In the genomic region with DNA sequence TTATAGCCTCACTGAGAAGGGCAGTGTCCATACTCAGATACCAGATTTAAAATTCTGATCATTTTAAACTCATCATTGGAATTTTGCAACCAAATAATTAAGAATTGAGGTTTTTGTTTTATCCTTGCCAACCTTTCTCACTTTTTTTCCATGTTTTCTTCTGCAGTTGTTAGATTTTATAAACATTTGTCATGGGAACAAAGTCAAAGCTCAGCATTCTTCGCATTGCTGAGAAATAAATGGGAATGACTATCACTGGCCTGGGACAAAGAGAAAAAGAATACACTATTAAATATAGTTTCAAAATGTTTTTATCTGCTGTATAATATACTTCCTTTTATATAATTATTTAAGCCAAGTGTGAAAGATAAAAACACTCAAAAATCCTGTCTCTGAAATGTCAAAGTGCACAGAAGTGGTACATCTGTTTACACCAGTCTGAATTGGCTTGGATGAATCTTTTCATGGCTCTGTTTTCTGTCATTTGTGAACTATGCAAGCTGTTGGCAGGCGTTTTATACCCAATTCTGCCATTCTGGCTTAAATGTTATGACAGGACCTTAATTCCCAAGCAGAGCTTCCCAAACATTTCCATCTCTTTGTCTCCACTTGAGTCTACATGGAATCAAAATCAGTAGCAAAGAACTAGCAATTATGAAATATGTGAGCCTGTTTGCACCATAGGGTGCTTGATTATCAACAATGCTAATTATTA, we compare ENCODE assay signal across 34 cellular contexts.
DNase-seq lines count a peak whose midpoint lies in the region; ATAC-seq and TF ChIP-seq lines count a peak whose summit lies in the region.
"Had no signal": no experiment of that assay in that cellular context is flagged by ENCODE, and none has a peak within 500 bp of the region (broad histone marks: within the 10 kb centered on the region; RNA-seq: fewer than 3 reads in every experiment).

No MANE protein-coding gene starts in this region.

- no peak overlapping the region for H3K27ac Mint-ChIP-seq in stimulated activated effector memory CD8-positive, alpha-beta T cell treated with anti-CD3 and anti-CD28 coated beads, Interleukin-12 subunit alpha, Interleukin-12 subunit beta, amount 100 ng/mL, for 72 hours
- H3K27ac Mint-ChIP-seq: activated naive CD8-positive, alpha-beta T cell; activated T-helper 2 cell treated with anti-CD3 and anti-CD28 coated beads, Interferon-gamma antibody, Interleukin-2, Interleukin-4, amounts not matched to agents 10 μg/mL and 5 μg/mL and 100 μg/mL, durations not matched to agents 14 hours and 24 hours and 36 hours; mesothelial cell of epicardium; naive thymus-derived CD4-positive, alpha-beta T cell; stimulated activated memory B cell treated with anti-CD40 and anti-IgM and Interleukin-4, amounts not matched to agents 10 μg/mL and 1 μg/mL and 100 μg/mL, for 72 hours had no signal

- WGBS in GM23248 (ENCODE audit: low coverage in 1 of 2, low lambda C conversion rate in 2 of 2, missing lambda C conversion rate in 2 of 2), 2 experiments, result 9 to 10% methylated on average over 2 of the region's 2 CpGs

- no peaks in the 10 kb centered on the region for H4K20me1 ChIP-seq in GM23248 (ENCODE audit: insufficient read depth)
- H4K20me1 ChIP-seq: BLaER1 treated with 17β-estradiol and CSF1 and Interleukin-3, amounts not matched to agents 10 nM and 100 nM had no signal

- in situ Hi-C loops in GM23248 (cut with MboI), result no loop called here

- peak overlapping the region; percentile 14 for H3K4me2 ChIP-seq in GM23248 (ENCODE audit: unreplicated experiment)
- H3K4me2 ChIP-seq: BLaER1 treated with 17β-estradiol and CSF1 and Interleukin-3, amounts not matched to agents 10 nM and 100 nM had no signal

- H3K4me1 Mint-ChIP-seq in stimulated activated effector memory CD8-positive, alpha-beta T cell treated with anti-CD3 and anti-CD28 coated beads, Interleukin-12 subunit alpha, Interleukin-12 subunit beta, amount 100 ng/mL, for 72 hours, result no peaks in the 10 kb centered on the region
- H3K4me1 Mint-ChIP-seq: naive thymus-derived CD4-positive, alpha-beta T cell; stimulated activated memory B cell treated with anti-CD40 and anti-IgM and Interleukin-4, amounts not matched to agents 10 μg/mL and 1 μg/mL and 100 μg/mL, for 72 hours had no signal

- H3K36me3 ChIP-seq in GM23248 (ENCODE audit: low read depth), result no peaks in the 10 kb centered on the region
- H3K36me3 ChIP-seq: BLaER1 treated with 17β-estradiol and CSF1 and Interleukin-3, amounts not matched to agents 10 nM and 100 nM; cardiac muscle cell; Peyer's patch had no signal

- peaks cover 3% of the 10 kb centered on the region for H3K9me3 Mint-ChIP-seq in stimulated activated effector memory CD8-positive, alpha-beta T cell treated with anti-CD3 and anti-CD28 coated beads, Interleukin-12 subunit alpha, Interleukin-12 subunit beta, amount 100 ng/mL, for 72 hours
- H3K9me3 Mint-ChIP-seq: activated T-helper 2 cell treated with anti-CD3 and anti-CD28 coated beads, Interferon-gamma antibody, Interleukin-2, Interleukin-4, amounts not matched to agents 10 μg/mL and 5 μg/mL and 100 μg/mL, durations not matched to agents 14 hours and 24 hours and 36 hours; mesothelial cell of epicardium; stimulated activated memory B cell treated with anti-CD40 and anti-IgM and Interleukin-4, amounts not matched to agents 10 μg/mL and 1 μg/mL and 100 μg/mL, for 72 hours; type B pancreatic cell had no signal

- no peak overlapping the region for H3K4me3 Mint-ChIP-seq in stimulated activated effector memory CD8-positive, alpha-beta T cell treated with anti-CD3 and anti-CD28 coated beads, Interleukin-12 subunit alpha, Interleukin-12 subunit beta, amount 100 ng/mL, for 72 hours
- H3K4me3 Mint-ChIP-seq: activated naive CD8-positive, alpha-beta T cell; mesothelial cell of epicardium; naive thymus-derived CD4-positive, alpha-beta T cell; stimulated activated memory B cell treated with anti-CD40 and anti-IgM and Interleukin-4, amounts not matched to agents 10 μg/mL and 1 μg/mL and 100 μg/mL, for 72 hours; type B pancreatic cell had no signal

- DNase-seq in GM23248 (peak; percentile 11), NCI-H1694 (lab: John Stamatoyannopoulos, UW) (peak; percentile 40), choroid plexus epithelial cell (ENCODE audit: low read depth) (peak; percentile 1), renal cortical epithelial cell (ENCODE audit: low read depth) (peak; percentile 15), NCI-H1105 treated with DMSO at 0.1 percent for 48 hours (lab: John Stamatoyannopoulos, UW) (no peak)
- no peak for DNase-seq in stimulated activated effector memory CD8-positive, alpha-beta T cell treated with anti-CD3 and anti-CD28 coated beads, Interleukin-12 subunit alpha, Interleukin-12 subunit beta, amount 100 ng/mL, for 72 hours (ENCODE audit: low spot score in 2 of 2)
- DNase-seq: activated CD4-positive, alpha-beta T cell treated with anti-CD3 and anti-CD28 coated beads for 4 hours; aorta; DMS53; effector memory CD4-positive, alpha-beta T cell; glutamatergic neuron; Kasumi-1; left ventricle myocardium superior; MV-4-11; naive thymus-derived CD4-positive, alpha-beta T cell; NCI-H187 treated with DMSO at 0.1 percent for 48 hours; NCI-H2171 treated with DMSO at 0.1 percent for 48 hours; NCI-H526; nucleus accumbens; Peyer's patch; psoas muscle; SHP77 treated with DMSO at 0.1 percent for 48 hours; substantia nigra; SW 1271 had no signal

- H3K36me3 Mint-ChIP-seq in stimulated activated effector memory CD8-positive, alpha-beta T cell treated with anti-CD3 and anti-CD28 coated beads, Interleukin-12 subunit alpha, Interleukin-12 subunit beta, amount 100 ng/mL, for 72 hours, result no peaks in the 10 kb centered on the region
- H3K36me3 Mint-ChIP-seq: activated naive CD8-positive, alpha-beta T cell; mesothelial cell of epicardium; naive thymus-derived CD4-positive, alpha-beta T cell; stimulated activated memory B cell treated with anti-CD40 and anti-IgM and Interleukin-4, amounts not matched to agents 10 μg/mL and 1 μg/mL and 100 μg/mL, for 72 hours; type B pancreatic cell had no signal

- H3K27me3 ChIP-seq in GM23248 (replicated peaks; ENCODE audit: insufficient read depth), result no peaks in the 10 kb centered on the region
- H3K27me3 ChIP-seq: BLaER1 treated with 17β-estradiol and CSF1 and Interleukin-3, amounts not matched to agents 10 nM and 100 nM; cardiac muscle cell; Peyer's patch had no signal

- H2AFZ ChIP-seq in GM23248, result no peak overlapping the region

- TF ChIP-seq CTCF in choroid plexus epithelial cell (conservative IDR thresholded peaks at IDR 0.05; ENCODE audit: low read depth, low read length), result no peak

- no peaks in the 10 kb centered on the region for H3K9me2 ChIP-seq in GM23248 (ENCODE audit: insufficient read depth)

- peaks cover 4% of the 10 kb centered on the region; the same call in 1 of the 2 replicates for H3K4me1 ChIP-seq in GM23248 (ENCODE audit: insufficient read depth)
- H3K4me1 ChIP-seq: BLaER1 treated with 17β-estradiol and CSF1 and Interleukin-3, amounts not matched to agents 10 nM and 100 nM; Peyer's patch; psoas muscle had no signal

- H3K9me3 ChIP-seq in GM23248 (ENCODE audit: low read depth), result no peaks in the 10 kb centered on the region
- H3K9me3 ChIP-seq: BLaER1 treated with 17β-estradiol and CSF1 and Interleukin-3, amounts not matched to agents 10 nM and 100 nM; Peyer's patch; psoas muscle had no signal

- no peaks in the 10 kb centered on the region for H3F3A ChIP-seq in GM23248 (ENCODE audit: insufficient read depth)

- H3K79me2 ChIP-seq in GM23248 (ENCODE audit: insufficient read depth), result no peaks in the 10 kb centered on the region

- no peak overlapping the region for H3K27ac ChIP-seq in GM23248
- H3K27ac ChIP-seq: BLaER1 treated with 17β-estradiol and CSF1 and Interleukin-3, amounts not matched to agents 10 nM and 100 nM; cardiac muscle cell; coronary artery; Peyer's patch; psoas muscle had no signal

- H3K9ac ChIP-seq in GM23248, result no peak overlapping the region
- H3K9ac ChIP-seq: BLaER1 treated with 17β-estradiol and CSF1 and Interleukin-3, amounts not matched to agents 10 nM and 100 nM had no signal

- ATAC-seq in HG03469 (IDR thresholded peaks at IDR 0.05; ENCODE audit: unreplicated experiment), result no peak
- no peak for ATAC-seq in stimulated activated effector memory CD8-positive, alpha-beta T cell treated with anti-CD3 and anti-CD28 coated beads, Interleukin-12 subunit alpha, Interleukin-12 subunit beta, amount 100 ng/mL, for 72 hours
- ATAC-seq: HCT116; left ventricle myocardium superior; naive thymus-derived CD4-positive, alpha-beta T cell; psoas muscle; stimulated activated memory B cell treated with anti-CD40 and anti-IgM and Interleukin-4, amounts not matched to agents 10 μg/mL and 1 μg/mL and 100 μg/mL, for 72 hours had no signal

- H3K4me3 ChIP-seq in GM23248 (no peak overlapping the region), choroid plexus epithelial cell (ENCODE audit: low read depth, low read length) (no peak overlapping the region)
- H3K4me3 ChIP-seq: BLaER1 treated with 17β-estradiol and CSF1 and Interleukin-3, amounts not matched to agents 10 nM and 100 nM; cardiac muscle cell; coronary artery; Peyer's patch; psoas muscle had no signal

Comparison
In these comparisons a context has a peak if more than half of its experiments do, and no peak if none do; other contexts are left out.
1. DNase-seq: peak in GM23248 (single experiment), NCI-H1694 (single experiment), choroid plexus epithelial cell (single experiment) and renal cortical epithelial cell (single experiment); none in stimulated activated effector memory CD8-positive, alpha-beta T cell treated with anti-CD3 and anti-CD28 coated beads, Interleukin-12 subunit alpha, Interleukin-12 subunit beta, amount 100 ng/mL, for 72 hours (0 of 2) and NCI-H1105 treated with DMSO at 0.1 percent for 48 hours (single experiment).